ENCODE assay signal across 6 cellular contexts in the genomic region with DNA sequence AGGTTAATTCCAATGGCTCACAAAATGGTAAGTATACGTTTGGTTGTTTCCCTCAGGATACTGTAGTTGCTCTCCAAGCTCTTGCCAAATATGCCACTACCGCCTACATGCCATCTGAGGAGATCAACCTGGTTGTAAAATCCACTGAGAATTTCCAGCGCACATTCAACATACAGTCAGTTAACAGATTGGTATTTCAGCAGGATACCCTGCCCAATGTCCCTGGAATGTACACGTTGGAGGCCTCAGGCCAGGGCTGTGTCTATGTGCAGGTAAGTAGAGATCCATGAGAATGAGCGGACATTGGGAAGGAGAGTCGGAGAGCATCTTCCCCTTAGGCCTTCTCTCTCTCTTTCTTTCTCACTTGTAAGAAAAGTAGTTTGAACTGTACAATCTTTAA. TPM values are rescaled to one million over a fixed set of nuclear protein-coding genes. Genes with fewer than 3 reads are reported as not detected.
"Had no signal": no experiment of that assay in that cellular context is flagged by ENCODE, and none has a peak within 500 bp of the region (broad histone marks: within the 10 kb centered on the region; RNA-seq: fewer than 3 reads in every experiment).

No MANE protein-coding gene starts in this region.

- ATAC-seq: GM23338, K562 had no signal

- H3K4me3 ChIP-seq: GM23338, K562 had no signal

- DNase-seq: H9, HCEC 1CT, IMR-90 had no signal

RNA-seq across cellular contexts. Expression of a gene that starts 45.4 kb away (rescaled TPM):
- total RNA-seq: HT-29, IMR-90 had no signal
